1 cellular context compared by ENCODE assay signal in genomic region chr3:48663489-48664312, GRCh38.
TF ChIP-seq lines count a peak whose summit lies in the region.

No MANE protein-coding gene starts in this region.

TF ChIP-seq in HepG2, 621 proteins besides CTCF, POLR2A, EP300 and RAD21 (continued from another document and continues in another):
- TF ChIP-seq E2F1 (CRISPR knock-in tag; IDR thresholded peaks at IDR 0.05) (peak; percentile 31; the same call in 1 of the 2 replicates), FIP1L1 (IDR thresholded peaks at IDR 0.05; ENCODE audit: borderline replicate concordance, insufficient read depth, low read depth, low read length) (peak; percentile 25; the same call in 1 of the 2 replicates), SNAI1 (CRISPR knock-in tag; IDR thresholded peaks at IDR 0.05; ENCODE audit: borderline replicate concordance) (0 out of 2 replicates have a peak, but pooled peaks have one; percentile 20), ZNF503 (CRISPR knock-in tag; IDR thresholded peaks at IDR 0.05) (no peak), MZF1 (CRISPR knock-in tag; IDR thresholded peaks at IDR 0.05; ENCODE audit: borderline replicate concordance) (peak; percentile 61; the same call in 1 of the 2 replicates), SRF (IDR thresholded peaks at IDR 0.05; ENCODE audit: low read depth, low read length) (no peak), ZBTB39 (CRISPR knock-in tag; IDR thresholded peaks at IDR 0.05) (0 out of 2 replicates have a peak, but pooled peaks have one; percentile 42), ZNF609 (CRISPR knock-in tag; IDR thresholded peaks at IDR 0.05; ENCODE audit: borderline replicate concordance) (peak; percentile 46; the same call in 1 of the 2 replicates), CSRNP1 (CRISPR knock-in tag; IDR thresholded peaks at IDR 0.05) (no peak; the same call in 1 of the 2 replicates), MTF1 (CRISPR knock-in tag; IDR thresholded peaks at IDR 0.05) (no peak; the same call in 1 of the 2 replicates), FLYWCH1 (CRISPR knock-in tag; IDR thresholded peaks at IDR 0.05) (no peak), SMARCC2 (IDR thresholded peaks at IDR 0.05) (no peak), TARDBP (CRISPR knock-in tag; IDR thresholded peaks at IDR 0.05) (peak; percentile 77), BCL6 (CRISPR knock-in tag; IDR thresholded peaks at IDR 0.05) (0 out of 2 replicates have a peak, but pooled peaks have one; percentile 28), HMGA1 (CRISPR knock-in tag; conservative IDR thresholded peaks at IDR 0.05) (no peak), MYNN (CRISPR knock-in tag; IDR thresholded peaks at IDR 0.05; ENCODE audit: low read depth) (no peak), ELF4 (CRISPR knock-in tag; IDR thresholded peaks at IDR 0.05; ENCODE audit: borderline replicate concordance) (peak; percentile 87; the same call in 1 of the 2 replicates), ZNF747 (CRISPR knock-in tag; IDR thresholded peaks at IDR 0.05; ENCODE audit: borderline replicate concordance) (peak; percentile 77; the same call in 1 of the 2 replicates), ZNF546 (CRISPR knock-in tag; conservative IDR thresholded peaks at IDR 0.05) (no peak), TCF7 (IDR thresholded peaks at IDR 0.05; ENCODE audit: low read depth) (no peak), IRF1 (CRISPR knock-in tag; IDR thresholded peaks at IDR 0.05; ENCODE audit: low read depth) (no peak), GPBP1L1 (CRISPR knock-in tag; IDR thresholded peaks at IDR 0.05) (no peak), TBL1XR1 (IDR thresholded peaks at IDR 0.05; ENCODE audit: borderline replicate concordance, low read length, partially characterized antibody) (peak; percentile 15), FOSL1 (CRISPR knock-in tag; IDR thresholded peaks at IDR 0.05; ENCODE audit: borderline replicate concordance) (no peak), ZNF569 (CRISPR knock-in tag; IDR thresholded peaks at IDR 0.05; ENCODE audit: borderline replicate concordance) (no peak; the same call in 1 of the 2 replicates), ZNF451 (CRISPR knock-in tag; IDR thresholded peaks at IDR 0.05) (0 out of 2 replicates have a peak, but pooled peaks have one; percentile 64), ZNF576 (CRISPR knock-in tag; IDR thresholded peaks at IDR 0.05) (peak; percentile 18; the same call in 1 of the 2 replicates), GATAD2A (CRISPR knock-in tag; IDR thresholded peaks at IDR 0.05) (peak; percentile 46; the same call in 1 of the 2 replicates), MXD3 (CRISPR knock-in tag; IDR thresholded peaks at IDR 0.05) (peak; percentile 78), KDM5B (CRISPR knock-in tag; IDR thresholded peaks at IDR 0.05; ENCODE audit: borderline replicate concordance) (peak; percentile 79; the same call in 1 of the 2 replicates), ZNF703 (CRISPR knock-in tag; IDR thresholded peaks at IDR 0.05; ENCODE audit: borderline replicate concordance) (no peak), SIN3A (IDR thresholded peaks at IDR 0.05; ENCODE audit: borderline replicate concordance, low read depth, low read length) (no peak), CREBL2 (CRISPR knock-in tag; IDR thresholded peaks at IDR 0.05; ENCODE audit: borderline replicate concordance) (peak; percentile 54; the same call in 1 of the 2 replicates), HOXD1 (CRISPR knock-in tag; IDR thresholded peaks at IDR 0.05) (peak; percentile 24; the same call in 1 of the 2 replicates), CBX2 (IDR thresholded peaks at IDR 0.05; ENCODE audit: low read depth, low read length) (no peak), CBX2 (CRISPR knock-in tag; IDR thresholded peaks at IDR 0.05; ENCODE audit: low read depth) (no peak), ZNF17 (CRISPR knock-in tag; IDR thresholded peaks at IDR 0.05) (no peak), TGIF2 (CRISPR knock-in tag; IDR thresholded peaks at IDR 0.05) (peak; percentile 30; the same call in 1 of the 2 replicates), ZNF691 (CRISPR knock-in tag; IDR thresholded peaks at IDR 0.05; ENCODE audit: borderline replicate concordance, low read depth) (0 out of 2 replicates have a peak, but pooled peaks have one; percentile 35), ZFP1 (CRISPR knock-in tag; IDR thresholded peaks at IDR 0.05) (no peak; the same call in 1 of the 2 replicates), ZNF34 (CRISPR knock-in tag; IDR thresholded peaks at IDR 0.05; ENCODE audit: borderline replicate concordance) (no peak), RFX3 (CRISPR knock-in tag; IDR thresholded peaks at IDR 0.05) (no peak), ZNF382 (CRISPR knock-in tag; IDR thresholded peaks at IDR 0.05; ENCODE audit: borderline replicate concordance) (no peak)
